ENCODE assay signal across 26 cellular contexts in genomic region chr16:60815033-60815432, GRCh38.
DNase-seq lines count a peak whose midpoint lies in the region; ATAC-seq and TF ChIP-seq lines count a peak whose summit lies in the region.
"Had no signal": no experiment of that assay in that cellular context is flagged by ENCODE, and none has a peak within 500 bp of the region (broad histone marks: within the 10 kb centered on the region; RNA-seq: fewer than 3 reads in every experiment).

No MANE protein-coding gene starts in this region.

- H3K4me3 ChIP-seq in heart left ventricle = no peak overlapping the region
- H3K4me3 ChIP-seq: A549, BLaER1, GM12878 had no signal

- 35 to 41% (median 37%) methylated on average over 3 of the region's 3 CpGs for WGBS in heart left ventricle, 4 donors

- H3K4me1 ChIP-seq in heart left ventricle = peaks cover 0 to 21% (median 4%) of the 10 kb centered on the region in 12 donors
- H3K4me1 ChIP-seq: A549, BE2C had no signal

- H3K27ac ChIP-seq in heart left ventricle = peak overlapping the region; percentile 22 to 88 (median 60)
- H3K27ac ChIP-seq in substantia nigra (ENCODE audit: low read depth, low read length, poor library complexity, severe bottlenecking) = no peak overlapping the region
- H3K27ac ChIP-seq: 22Rv1, A549, BLaER1 had no signal

- DNase-seq in Right ventricle myocardium inferior (ENCODE audit: missing footprints) (no peak), cardiac septum (ENCODE audit: low spot score) (no peak), heart left ventricle (no peak), left cardiac atrium (no peak), left ventricle myocardium superior (no peak), substantia nigra (lab: John Stamatoyannopoulos, UW) (no peak), ACHN (no peak), osteocyte (ENCODE audit: extremely low spot score, unreplicated experiment) (no peak)
- DNase-seq: BE2C; C1 segment of cervical spinal cord; CD4-positive, alpha-beta memory T cell; CD4-positive, CD25-positive, alpha-beta regulatory T cell; CD8-positive, alpha-beta memory T cell; COR-L47; DMS 273 treated with DMSO at 0.1 percent for 48 hours; DMS153; DMS53; DMS79; DND-41; EL; GDM1 had no signal

- no peak overlapping the region for H3K27ac Mint-ChIP-seq in osteocyte (ENCODE audit: unreplicated experiment)
- H3K27ac Mint-ChIP-seq: CD14-positive monocyte; CD4-positive, alpha-beta memory T cell; CD4-positive, CD25-positive, alpha-beta regulatory T cell; CD8-positive, alpha-beta memory T cell had no signal

- peak; percentile 77 for ATAC-seq in Right ventricle myocardium inferior
- peak; percentile 63 to 88 (median 72) for ATAC-seq in heart left ventricle
- ATAC-seq in left cardiac atrium = peak; percentile 42 to 61
- ATAC-seq in left ventricle myocardium superior = peak; percentile 84
- ATAC-seq: A549, GM12878 had no signal

- H3K4me3 Mint-ChIP-seq in osteocyte (ENCODE audit: unreplicated experiment) = no peak overlapping the region
- H3K4me3 Mint-ChIP-seq: CD14-positive monocyte; CD4-positive, alpha-beta memory T cell; CD4-positive, CD25-positive, alpha-beta regulatory T cell; CD8-positive, alpha-beta memory T cell had no signal

- TF ChIP-seq CTCF in heart left ventricle (IDR thresholded peaks at IDR 0.05) (no peak), osteocyte (IDR thresholded peaks at IDR 0.05) (no peak)

- H3K9me3 ChIP-seq in heart left ventricle = no peaks in the 10 kb centered on the region
- H3K9me3 ChIP-seq: A549, BE2C, BLaER1 had no signal

- in situ Hi-C loops in ACHN (cut with HindIII; ENCODE audit: low pct_ligation_motif_present, low pct_unique_long_range_greater_than_20kb, low sequenced_read_pairs) = no loop called here

- H3K4me1 Mint-ChIP-seq in osteocyte (ENCODE audit: unreplicated experiment) = no peaks in the 10 kb centered on the region
- H3K4me1 Mint-ChIP-seq: CD14-positive monocyte; CD4-positive, alpha-beta memory T cell; CD4-positive, CD25-positive, alpha-beta regulatory T cell; CD8-positive, alpha-beta memory T cell had no signal

- intact Hi-C loops in Right ventricle myocardium inferior (cut with DNase I) = no loop called here
- intact Hi-C loops in cardiac septum (cut with DNase I) = no loop called here
- intact Hi-C loops in heart left ventricle (cut with DNase I) = no loop called here
- intact Hi-C loops in left cardiac atrium (cut with DNase I) = no loop called here
- intact Hi-C loops in left ventricle myocardium superior (cut with micrococcal nuclease) = no loop called here

- H3K36me3 ChIP-seq in heart left ventricle = no peaks in the 10 kb centered on the region
- H3K36me3 ChIP-seq: BE2C, BLaER1 had no signal

- H3K36me3 Mint-ChIP-seq in osteocyte (ENCODE audit: unreplicated experiment) = no peaks in the 10 kb centered on the region
- H3K36me3 Mint-ChIP-seq: CD14-positive monocyte; CD4-positive, alpha-beta memory T cell; CD4-positive, CD25-positive, alpha-beta regulatory T cell; CD8-positive, alpha-beta memory T cell had no signal

- no peaks in the 10 kb centered on the region for H3K27me3 ChIP-seq in heart left ventricle
- H3K27me3 ChIP-seq: BE2C, BLaER1 had no signal

- no peaks in the 10 kb centered on the region for H3K9me3 Mint-ChIP-seq in osteocyte (ENCODE audit: unreplicated experiment)

- TF ChIP-seq POLR2A in heart left ventricle (IDR thresholded peaks at IDR 0.05) = no peak

- no peaks in the 10 kb centered on the region for H3K27me3 Mint-ChIP-seq in osteocyte (ENCODE audit: unreplicated experiment)
- H3K27me3 Mint-ChIP-seq: CD4-positive, alpha-beta memory T cell; CD4-positive, CD25-positive, alpha-beta regulatory T cell; CD8-positive, alpha-beta memory T cell had no signal
